ENCODE assay signal across 8 cellular contexts in genomic region chr7:73851410-73852338, GRCh38. TPM values are rescaled to one million over a fixed set of nuclear protein-coding genes. Genes with fewer than 3 reads are reported as not detected.
DNase-seq lines count a peak whose midpoint lies in the region; ATAC-seq, FAIRE-seq and TF ChIP-seq lines count a peak whose summit lies in the region.

No MANE protein-coding gene starts in this region.

- no peak for TF ChIP-seq CTCF in AG09309 (IDR thresholded peaks at IDR 0.05; ENCODE audit: control insufficient read depth, insufficient read depth, low read depth, low read length, missing control alignments)
- no peak for TF ChIP-seq CTCF in endodermal cell (conservative IDR thresholded peaks at IDR 0.05)
- no peak for TF ChIP-seq CTCF in pancreas (IDR thresholded peaks at IDR 0.05)
- TF ChIP-seq CTCF in D721Med (IDR thresholded peaks at IDR 0.05; ENCODE audit: insufficient read depth, missing control alignments): no peak
- no peak for TF ChIP-seq CTCF in WERI-Rb-1 (IDR thresholded peaks at IDR 0.05; ENCODE audit: low read depth, low read length)

- H3K4me3 ChIP-seq in AG09309 (ENCODE audit: control insufficient read depth, low read depth, low read length) (no peak overlapping the region), SJCRH30 (no peak overlapping the region), endodermal cell (ENCODE audit: low read length) (no peak overlapping the region), pancreas (no peak overlapping the region), WERI-Rb-1 (ENCODE audit: low read depth, low read length) (no peak overlapping the region)

- no peak overlapping the region for H3K9ac ChIP-seq in endodermal cell (ENCODE audit: extremely low read depth, low read length, poor library complexity, severe bottlenecking)

- H3K4me1 ChIP-seq in SJCRH30: peaks cover 14% of the 10 kb centered on the region
- no peaks in the 10 kb centered on the region for H3K4me1 ChIP-seq in endodermal cell (ENCODE audit: control insufficient read depth, insufficient read depth, low read length)
- H3K4me1 ChIP-seq in pancreas: peaks cover 0 to 4% (median 3%) of the 10 kb centered on the region in 3 donors

- H3K9me3 ChIP-seq in SJCRH30 (replicated peaks) (0 out of 2 replicates have a peak, but pooled peaks cover 6% of the 10 kb centered on the region), endodermal cell (ENCODE audit: control insufficient read depth, low read length) (peaks cover 8% of the 10 kb centered on the region), pancreas (no peaks in the 10 kb centered on the region), WERI-Rb-1 (ENCODE audit: severe bottlenecking) (no peaks in the 10 kb centered on the region)

- peak overlapping the region; percentile 64 for H3K27ac Mint-ChIP-seq in endodermal cell

- peak overlapping the region; percentile 49 for H3K27ac ChIP-seq in SJCRH30
- H3K27ac ChIP-seq in endodermal cell (ENCODE audit: low read depth, low read length): no peak overlapping the region
- peak overlapping the region in 2 of 4 donors; percentile 78 for H3K27ac ChIP-seq in pancreas
- no peak overlapping the region for H3K27ac ChIP-seq in WERI-Rb-1

- no peaks in the 10 kb centered on the region for H3K36me3 Mint-ChIP-seq in endodermal cell (ENCODE audit: low read depth)

- ATAC-seq in GM18519 (IDR thresholded peaks at IDR 0.05; ENCODE audit: low FRiP score, unreplicated experiment) (peak; percentile 61), HG03135 (IDR thresholded peaks at IDR 0.05; ENCODE audit: unreplicated experiment) (peak; percentile 79), pancreas (peak; percentile 23 to 74 (median 67))

- H3K27me3 Mint-ChIP-seq in endodermal cell (ENCODE audit: insufficient read depth): peaks cover 35% of the 10 kb centered on the region

- no peak overlapping the region for H3K4me3 Mint-ChIP-seq in endodermal cell

- WGBS in endodermal cell (ENCODE audit: insufficient coverage in 1 of 2, insufficient read length in 1 of 2), 2 experiments: 70 to 81% methylated on average over 5 to 7 of the region's 8 CpGs
- WGBS in pancreas, 2 donors: 60 to 63% methylated on average over 8 of the region's 8 CpGs

- DNase-seq in AG09309 (ENCODE audit: low read depth) (peak; percentile 91), SJCRH30 (peak; percentile 49 to 83), endodermal cell (no peak), pancreas (no peak), D721Med (ENCODE audit: insufficient read length, low spot score) (no peak), WERI-Rb-1 (no peak)

- no peaks in the 10 kb centered on the region for H3K36me3 ChIP-seq in SJCRH30
- no peaks in the 10 kb centered on the region for H3K36me3 ChIP-seq in endodermal cell (ENCODE audit: control insufficient read depth, insufficient read depth, low read length)
- H3K36me3 ChIP-seq in pancreas: no peaks in the 10 kb centered on the region
- no peaks in the 10 kb centered on the region for H3K36me3 ChIP-seq in WERI-Rb-1

- no peak for FAIRE-seq in pancreas (lab: Jason Lieb, UNC)
- no peak for FAIRE-seq in D721Med (lab: Jason Lieb, UNC)

- H3K9me3 Mint-ChIP-seq in endodermal cell: peaks cover 10% of the 10 kb centered on the region

- H3K27me3 ChIP-seq in SJCRH30 (peaks cover 11% of the 10 kb centered on the region; the same call in 1 of the 2 replicates), endodermal cell (ENCODE audit: control insufficient read depth, insufficient read depth, low read length, poor library complexity, severe bottlenecking) (peaks cover under 1% of the 10 kb centered on the region), pancreas (no peaks in the 10 kb centered on the region), WERI-Rb-1 (ENCODE audit: insufficient read depth, low read depth, severe bottlenecking) (no peaks in the 10 kb centered on the region)

- intact Hi-C loops in pancreas (cut with DNase I): loop anchor here in 1 of 3 donors (5.0 kb wide), 1 partner anchor 34 kb away; no protein-coding TSS in a partner anchor

- H3K4me1 Mint-ChIP-seq in endodermal cell: peaks cover 5% of the 10 kb centered on the region

RNA-seq across cellular contexts. Expression of gene TMEM270, which starts 9.3 kb away (rescaled TPM):
- total RNA-seq in SJCRH30 (2014; rRNA removed; shearing (Covaris generic)): not detected in 2 replicates
- total RNA-seq in endodermal cell: not detected
- polyA plus RNA-seq in endodermal cell (2013, experiment 1 of 2): not detected
- not detected for polyA plus RNA-seq in endodermal cell (2013, experiment 2 of 2)
- total RNA-seq in pancreas: under 1 TPM in 1 of 6 donors, not detected in 5; 0.25 TPM
- under 1 TPM in 1 of 2 donors, not detected in 1; 0.31 TPM for polyA plus RNA-seq in pancreas

RNA-seq across cellular contexts. Expression of gene METTL27, which starts 9.4 kb away (rescaled TPM):
- total RNA-seq in SJCRH30 (2014; rRNA removed; shearing (Covaris generic)): 0.30 and 0.55 TPM in 2 replicates
- 10 to 100 TPM; 20.9 to 22.2 TPM for total RNA-seq in endodermal cell
- 4.3 TPM for polyA plus RNA-seq in endodermal cell (2013, experiment 1 of 2)
- polyA plus RNA-seq in endodermal cell (2013, experiment 2 of 2): 4.2 TPM
- 10 to 100 TPM in 1 of 6 donors, 1 to 10 TPM in 5; 3.0 to 11.2 (median 4.7) TPM for total RNA-seq in pancreas
- polyA plus RNA-seq in pancreas: 1 to 10 TPM; 5.6 to 6.6 TPM

RNA-seq across cellular contexts. Expression of gene CLDN4, which starts 20.9 kb away (rescaled TPM):
- 0.06 and 0.08 TPM in 2 replicates for total RNA-seq in SJCRH30 (2014; rRNA removed; shearing (Covaris generic))
- total RNA-seq in endodermal cell (1 to 10 TPM; 5.6 to 9.7 TPM), pancreas (100 to 1,000 TPM in 2 of 6 donors, 10 to 100 TPM in 4; 47.8 to 150 (median 65.1) TPM)
- 2.2 TPM for polyA plus RNA-seq in endodermal cell (2013, experiment 1 of 2)
- 1.8 TPM for polyA plus RNA-seq in endodermal cell (2013, experiment 2 of 2)
- 10 to 100 TPM; 73.1 to 75.2 TPM for polyA plus RNA-seq in pancreas

Comparison
In these comparisons a context has a peak if more than half of its experiments do, and no peak if none do; other contexts are left out.
1. DNase-seq: peak in AG09309 (single experiment) and SJCRH30 (2 of 2); none in endodermal cell (single experiment), pancreas (0 of 6), D721Med (single experiment) and WERI-Rb-1 (single experiment).
2. RNA of gene CLDN4, which starts 20.9 kb away (total RNA-seq): 47.8 to 150 TPM in pancreas; 5.6 to 9.7 TPM in endodermal cell and 0.06 to 0.08 TPM in SJCRH30; every median in the first group is over 4 times any median in the second.
3. Peak in every context shown above with its lines, with median percentiles within 50 percentile points of each other: ATAC-seq.